ENCODE assay signal across 8 cellular contexts in genomic region chr22:23913661-23914353, GRCh38.
DNase-seq lines count a peak whose midpoint lies in the region; ATAC-seq, FAIRE-seq and TF ChIP-seq lines count a peak whose summit lies in the region.

No MANE protein-coding gene starts in this region.

- DNase-seq in AG09319 (ENCODE audit: extremely low read depth, low read depth), result peak; percentile 94
- DNase-seq in NCI-H345 treated with DMSO at 0.1 percent for 48 hours (lab: John Stamatoyannopoulos, UW; ENCODE audit: unreplicated experiment), result peak; percentile 99
- DNase-seq in cerebellar cortex (ENCODE audit: low spot score), result peak; percentile 98
- peak; percentile 98 to 100 for DNase-seq in stimulated activated CD4-positive, alpha-beta T cell treated with anti-CD3 and anti-CD28 coated beads, Interleukin-12 subunit alpha, Interleukin-12 subunit beta, amount 100 ng/mL, for 24 hours (ENCODE audit: low read depth in 2 of 2)

- no peak for TF ChIP-seq CTCF in AG09319 (IDR thresholded peaks at IDR 0.05; ENCODE audit: low read depth, low read length)

- ATAC-seq in GM19035 (IDR thresholded peaks at IDR 0.05; ENCODE audit: unreplicated experiment) (peak; percentile 95), HG03342 (IDR thresholded peaks at IDR 0.05; ENCODE audit: unreplicated experiment) (peak; percentile 89)
- peak; percentile 99 to 100 for ATAC-seq in activated CD4-positive, CD25-positive, alpha-beta regulatory T cell treated with anti-CD3 and anti-CD28 coated beads, Interleukin-2, amount 50 U/mL, for 24 hours

- FAIRE-seq in islet of Langerhans (lab: Jason Lieb, UNC), result peak; percentile 5

Comparison
In these comparisons a context has a peak if more than half of its experiments do, and no peak if none do; other contexts are left out.
1. Peak in every context shown above with its lines: DNase-seq and ATAC-seq.